14 cellular contexts compared by ENCODE assay signal in genomic region chr7:33400214-33400538, GRCh38.
DNase-seq lines count a peak whose midpoint lies in the region; ATAC-seq, FAIRE-seq and TF ChIP-seq lines count a peak whose summit lies in the region.
"Had no signal": no experiment of that assay in that cellular context is flagged by ENCODE, and none has a peak within 500 bp of the region (broad histone marks: within the 10 kb centered on the region; RNA-seq: fewer than 3 reads in every experiment).

No MANE protein-coding gene starts in this region.

- DNase-seq in NCI-H748 (lab: John Stamatoyannopoulos, UW; ENCODE audit: unreplicated experiment): peak; percentile 29
- no peak for DNase-seq in NCI-H748 treated with DMSO at 0.1 percent for 48 hours (lab: John Stamatoyannopoulos, UW)
- peak; percentile 95 for DNase-seq in NCI-H146 treated with DMSO at 0.1 percent for 48 hours (lab: John Stamatoyannopoulos, UW; ENCODE audit: unreplicated experiment)
- DNase-seq in pancreas: no peak
- no peak for DNase-seq in NCI-H128 (lab: John Stamatoyannopoulos, UW; ENCODE audit: unreplicated experiment)
- DNase-seq in NCI-H1694 (lab: John Stamatoyannopoulos, UW): no peak
- DNase-seq: CD8-positive, alpha-beta T cell; GF-D8; GOT3; H7; HFFc6 had no signal

- H3K4me3 ChIP-seq in pancreas: no peak overlapping the region
- H3K4me3 ChIP-seq: BLaER1 treated with 17β-estradiol and CSF1 and Interleukin-3, amounts not matched to agents 10 nM and 100 nM had no signal

- H3K27ac ChIP-seq in pancreas: no peak overlapping the region
- H3K27ac ChIP-seq: BLaER1 treated with 17β-estradiol and CSF1 and Interleukin-3, amounts not matched to agents 10 nM and 100 nM had no signal

- H3K4me1 ChIP-seq in pancreas: no peaks in the 10 kb centered on the region
- H3K4me1 ChIP-seq: BLaER1 treated with 17β-estradiol and CSF1 and Interleukin-3, amounts not matched to agents 10 nM and 100 nM had no signal

- intact Hi-C loops in pancreas (cut with DNase I): no loop called here

- 90 to 95% methylated on average over 1 of the region's 1 CpG for WGBS in pancreas, 2 donors

- H3K36me3 ChIP-seq in pancreas: no peaks in the 10 kb centered on the region
- H3K36me3 ChIP-seq: BLaER1 treated with 17β-estradiol and CSF1 and Interleukin-3, amounts not matched to agents 10 nM and 100 nM had no signal

- peak; percentile 13 for FAIRE-seq in pancreas (lab: Jason Lieb, UNC)
- FAIRE-seq: HTR-8/SVneo had no signal

- no peak for TF ChIP-seq CTCF in pancreas (IDR thresholded peaks at IDR 0.05)

- no peak for ATAC-seq in pancreas
- ATAC-seq: CD8-positive, alpha-beta T cell; HCT116 had no signal

- no peaks in the 10 kb centered on the region for H3K9me3 ChIP-seq in pancreas

- H3K27me3 ChIP-seq in pancreas: no peaks in the 10 kb centered on the region
- H3K27me3 ChIP-seq: BLaER1 treated with 17β-estradiol and CSF1 and Interleukin-3, amounts not matched to agents 10 nM and 100 nM had no signal

Comparison
In these comparisons a context has a peak if more than half of its experiments do, and no peak if none do; other contexts are left out.
1. DNase-seq: peak in NCI-H748 (single experiment) and NCI-H146 treated with DMSO at 0.1 percent for 48 hours (single experiment); none in NCI-H748 treated with DMSO at 0.1 percent for 48 hours (single experiment), pancreas (0 of 6), NCI-H128 (single experiment) and NCI-H1694 (single experiment).